In genomic region chr10:76547352-76547972, GRCh38 we compare ENCODE assay signal across 8 cellular contexts.
A peak's percentile ranks its signal among the peaks of the same experiment; 100 is the strongest.
DNase-seq lines count a peak whose midpoint lies in the region; ATAC-seq and TF ChIP-seq lines count a peak whose summit lies in the region.

No MANE protein-coding gene starts in this region.

- ATAC-seq in CD4-positive, alpha-beta T cell (ENCODE audit: poor library complexity), result no peak
- ATAC-seq in activated T-cell treated with anti-CD3 and anti-CD28 coated beads, Interleukin-2, amount 50 U/mL, for 4 hours, result no peak
- no peak for ATAC-seq in GM19328 (IDR thresholded peaks at IDR 0.05; ENCODE audit: unreplicated experiment)

- H4K20me1 ChIP-seq in osteoblast (ENCODE audit: insufficient read depth, low read length), result no peaks in the 10 kb centered on the region

- CTCF ChIA-PET in CD4-positive, alpha-beta T cell (lab: Charles Lee), result no interaction called here

- H3K9me3 ChIP-seq in CD4-positive, alpha-beta T cell (ENCODE audit: control insufficient read depth, low read length), result no peaks in the 10 kb centered on the region
- H3K9me3 ChIP-seq in NT2/D1 (ENCODE audit: insufficient read depth, low read length) (no peaks in the 10 kb centered on the region), osteoblast (ENCODE audit: low read depth, low read length) (no peaks in the 10 kb centered on the region)

- H2AFZ ChIP-seq in osteoblast (ENCODE audit: low read length), result peak overlapping the region; percentile 62

- peak in 8 of 10 experiments; percentile 1 to 21 (median 8) for DNase-seq in CD4-positive, alpha-beta T cell
- peak; percentile 31 for DNase-seq in GM19240 (ENCODE audit: insufficient read length, low spot score)
- DNase-seq in NT2/D1 (ENCODE audit: low read depth, low spot score), result peak; percentile 61
- DNase-seq in activated T-cell treated with anti-CD3 and anti-CD28 coated beads, Interleukin-2, amount 50 U/mL, for 4 hours, result peak; percentile 32
- DNase-seq in foreskin melanocyte, result peak; percentile 55
- DNase-seq in osteoblast (ENCODE audit: insufficient read length, low spot score, missing footprints), result peak; percentile 35

- no peaks in the 10 kb centered on the region for H3K4me1 Mint-ChIP-seq in CD4-positive, alpha-beta T cell (ENCODE audit: low read depth)
- H3K4me1 Mint-ChIP-seq in activated T-cell treated with anti-CD3 and anti-CD28 coated beads, Interleukin-2, amount 50 U/mL, for 4 hours (ENCODE audit: low read depth), result no peaks in the 10 kb centered on the region

- peak; percentile 86 for TF ChIP-seq RAD21 in Ishikawa (IDR thresholded peaks at IDR 0.05; ENCODE audit: low read depth)

- POLR2A ChIA-PET in CD4-positive, alpha-beta T cell (lab: Charles Lee), result no interaction called here

- intact Hi-C loops in CD4-positive, alpha-beta T cell (cut with DNase I, micrococcal nuclease), result no loop called here

- no peaks in the 10 kb centered on the region for H3K4me1 ChIP-seq in NT2/D1 (ENCODE audit: insufficient read depth, insufficient read length)
- H3K4me1 ChIP-seq in osteoblast (ENCODE audit: insufficient read depth, low read length), result peaks cover 26% of the 10 kb centered on the region

- no peaks in the 10 kb centered on the region for H3K36me3 Mint-ChIP-seq in CD4-positive, alpha-beta T cell (ENCODE audit: low read depth)
- no peaks in the 10 kb centered on the region for H3K36me3 Mint-ChIP-seq in activated T-cell treated with anti-CD3 and anti-CD28 coated beads, Interleukin-2, amount 50 U/mL, for 4 hours (ENCODE audit: insufficient read depth)

- H3K27me3 ChIP-seq in CD4-positive, alpha-beta T cell (ENCODE audit: control insufficient read depth, insufficient read depth, low read length), result no peaks in the 10 kb centered on the region
- H3K27me3 ChIP-seq in NT2/D1 (ENCODE audit: insufficient read depth, insufficient read length), result peaks cover 6% of the 10 kb centered on the region
- H3K27me3 ChIP-seq in osteoblast (ENCODE audit: insufficient read depth, low read length), result no peaks in the 10 kb centered on the region

- no peak overlapping the region for H3K9ac ChIP-seq in NT2/D1 (ENCODE audit: insufficient read length, low read depth)

- H3K27me3 Mint-ChIP-seq in CD4-positive, alpha-beta T cell, result peaks cover 5% of the 10 kb centered on the region
- H3K27me3 Mint-ChIP-seq in activated T-cell treated with anti-CD3 and anti-CD28 coated beads, Interleukin-2, amount 50 U/mL, for 4 hours (ENCODE audit: low read depth), result no peaks in the 10 kb centered on the region

- TF ChIP-seq EP300 in Ishikawa (IDR thresholded peaks at IDR 0.05; ENCODE audit: borderline replicate concordance), result no peak

- no peak overlapping the region for H3K4me3 Mint-ChIP-seq in CD4-positive, alpha-beta T cell
- no peak overlapping the region for H3K4me3 Mint-ChIP-seq in activated T-cell treated with anti-CD3 and anti-CD28 coated beads, Interleukin-2, amount 50 U/mL, for 4 hours

- H3K79me2 ChIP-seq in osteoblast (ENCODE audit: insufficient read depth, low read length), result no peaks in the 10 kb centered on the region

- H3K4me2 ChIP-seq in osteoblast (ENCODE audit: insufficient read depth, low read length), result peak overlapping the region; percentile 69

- no peak overlapping the region for H3K27ac Mint-ChIP-seq in CD4-positive, alpha-beta T cell

- no peak overlapping the region for H3K27ac ChIP-seq in CD4-positive, alpha-beta T cell (ENCODE audit: low read depth, low read length)
- H3K27ac ChIP-seq in osteoblast (ENCODE audit: low read depth, low read length), result no peak overlapping the region

- no peak overlapping the region for H3K4me3 ChIP-seq in NT2/D1 (ENCODE audit: insufficient read length, low read depth)
- H3K4me3 ChIP-seq in osteoblast (ENCODE audit: insufficient read depth, low read length), result peak overlapping the region; percentile 33

- TF ChIP-seq CTCF in CD4-positive, alpha-beta T cell (IDR thresholded peaks at IDR 0.05), result peak; percentile 34
- peak; percentile 82 for TF ChIP-seq CTCF in osteoblast (IDR thresholded peaks at IDR 0.05; ENCODE audit: extremely low read depth, low read depth, low read length)

- H3K36me3 ChIP-seq in NT2/D1 (ENCODE audit: insufficient read depth, insufficient read length, low read length) (no peaks in the 10 kb centered on the region), osteoblast (ENCODE audit: insufficient read depth, low read length) (no peaks in the 10 kb centered on the region)

- no peaks in the 10 kb centered on the region for H3K9me3 Mint-ChIP-seq in CD4-positive, alpha-beta T cell
- H3K9me3 Mint-ChIP-seq in activated T-cell treated with anti-CD3 and anti-CD28 coated beads, Interleukin-2, amount 50 U/mL, for 4 hours, result no peaks in the 10 kb centered on the region

TF ChIP-seq in Ishikawa, 13 proteins besides CTCF, POLR2A, EP300 and RAD21:
- 0 out of 2 replicates have a peak, but pooled peaks have one; percentile 18 for TF ChIP-seq YY1 (IDR thresholded peaks at IDR 0.05; ENCODE audit: low read depth)
- no peak for TF ChIP-seq CEBPB (IDR thresholded peaks at IDR 0.05)

Comparison
In these comparisons a context has a peak if more than half of its experiments do, and no peak if none do; other contexts are left out.
1. DNase-seq: peak in every context shown above with its lines; median percentile 61 in NT2/D1; 55 in foreskin melanocyte; 35 in osteoblast; 32 in activated T-cell treated with anti-CD3 and anti-CD28 coated beads, Interleukin-2, amount 50 U/mL, for 4 hours; 31 in GM19240; 8 in CD4-positive, alpha-beta T cell.